15 cellular contexts compared by ENCODE assay signal in the genomic region with DNA sequence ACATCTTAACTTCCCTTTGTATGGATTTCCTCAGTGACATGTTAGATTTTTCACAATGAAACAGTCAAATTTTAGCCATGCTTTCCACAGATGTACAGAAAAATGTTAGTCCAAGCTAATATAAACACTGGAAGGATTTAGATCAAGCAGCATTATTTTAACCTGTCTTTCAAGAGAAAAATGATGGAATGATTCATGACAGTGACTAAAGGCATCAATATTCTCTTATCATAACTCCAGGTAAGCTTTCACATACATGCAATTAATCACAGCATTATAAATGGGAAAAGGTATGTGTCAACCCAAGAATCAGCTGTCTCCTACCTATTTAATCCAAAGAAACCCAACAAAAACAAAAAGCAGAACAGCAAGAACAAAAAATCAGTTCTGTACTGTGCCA.
A peak's percentile ranks its signal among the peaks of the same experiment; 100 is the strongest.
DNase-seq lines count a peak whose midpoint lies in the region; ATAC-seq and TF ChIP-seq lines count a peak whose summit lies in the region.
"Had no signal": no experiment of that assay in that cellular context is flagged by ENCODE, and none has a peak within 500 bp of the region (broad histone marks: within the 10 kb centered on the region; RNA-seq: fewer than 3 reads in every experiment).

No MANE protein-coding gene starts in this region.

- H2BK20ac ChIP-seq in IMR-90 (ENCODE audit: low read depth, low read length), result no peak overlapping the region

- no peak for TF ChIP-seq RAD21 in IMR-90 (IDR thresholded peaks at IDR 0.05; ENCODE audit: low read length)

- no TSS peak for BruUV-seq in IMR-90 (replicated peaks; lab: Mats Ljungman, UMichigan)

- no peak overlapping the region for H3K23ac ChIP-seq in IMR-90 (ENCODE audit: low read depth, low read length)

- DNase-seq in IMR-90 (peak; percentile 8), RWPE2 (ENCODE audit: low spot score) (no peak), foreskin keratinocyte (peak; percentile 79 to 91), tibial nerve (ENCODE audit: low spot score in 2 of 2) (no peak), erythroblast (lab: John Stamatoyannopoulos, UW) (no peak)
- DNase-seq: Calu3; CD8-positive, alpha-beta T cell; DMS79 treated with DMSO at 0.1 percent for 48 hours; GF-D8; GOT3; H9 had no signal

- no peak overlapping the region for H3K56ac ChIP-seq in IMR-90 (ENCODE audit: extremely low read depth, insufficient read depth, low read length)

- no peak overlapping the region for H2BK120ac ChIP-seq in IMR-90 (ENCODE audit: low read depth, low read length)

- CTCF ChIA-PET in IMR-90 (lab: Yijun Ruan, JAX), result no interaction called here

- no peak overlapping the region for H4K91ac ChIP-seq in IMR-90 (ENCODE audit: insufficient read depth, low read depth, low read length)

- no peak overlapping the region for H2BK5ac ChIP-seq in IMR-90 (ENCODE audit: low read depth, low read length, poor library complexity, severe bottlenecking)

- H3K79me2 ChIP-seq in parathyroid adenoma, result no peaks in the 10 kb centered on the region

- H4K20me1 ChIP-seq in IMR-90 (ENCODE audit: insufficient read depth, low read length), result no peaks in the 10 kb centered on the region
- H4K20me1 ChIP-seq: BLaER1 treated with 17β-estradiol and CSF1 and Interleukin-3, amounts not matched to agents 10 nM and 100 nM had no signal

- H3K14ac ChIP-seq in IMR-90 (replicated peaks; ENCODE audit: low read depth, low read length), result no peak overlapping the region

- no peak overlapping the region for H2AK5ac ChIP-seq in IMR-90 (ENCODE audit: low read depth, low read length)

- H4K5ac ChIP-seq in IMR-90 (ENCODE audit: low read depth, low read length), result no peak overlapping the region

- H2BK15ac ChIP-seq in IMR-90 (ENCODE audit: low read depth, low read length), result no peak overlapping the region

- TF ChIP-seq EP300 in tibial nerve (IDR thresholded peaks at IDR 0.05), result no peak

- H3K9ac ChIP-seq in IMR-90 (ENCODE audit: low read depth, low read length) (no peak overlapping the region), parathyroid adenoma (no peak overlapping the region)
- H3K9ac ChIP-seq: BLaER1 treated with 17β-estradiol and CSF1 and Interleukin-3, amounts not matched to agents 10 nM and 100 nM had no signal

- H2AFZ ChIP-seq in IMR-90 (replicated peaks; ENCODE audit: low read length, poor library complexity) (no peak overlapping the region), parathyroid adenoma (peak overlapping the region; percentile 0)

- dilution Hi-C loops in IMR-90 (cut with HindIII; ENCODE audit: low sequenced_read_pairs, unreplicated experiment), result no loop called here

- H3K4me3 ChIP-seq in IMR-90 (ENCODE audit: insufficient read depth, low read depth, low read length) (no peak overlapping the region), RWPE2 (ENCODE audit: severe bottlenecking) (no peak overlapping the region), parathyroid adenoma (ENCODE audit: low read depth, low read length) (no peak overlapping the region), tibial nerve (no peak overlapping the region)
- H3K4me3 ChIP-seq: BLaER1 treated with 17β-estradiol and CSF1 and Interleukin-3, amounts not matched to agents 10 nM and 100 nM; K562 had no signal

- no peak overlapping the region for H3K18ac ChIP-seq in IMR-90 (ENCODE audit: low read depth, low read length)

- no peak overlapping the region for H3K27ac ChIP-seq in IMR-90 (ENCODE audit: insufficient read depth, low read length)
- peak overlapping the region; percentile 93 for H3K27ac ChIP-seq in RWPE2 (ENCODE audit: poor library complexity, severe bottlenecking)
- peak overlapping the region; percentile 80 for H3K27ac ChIP-seq in foreskin keratinocyte
- H3K27ac ChIP-seq in parathyroid adenoma, result no peak overlapping the region
- no peak overlapping the region for H3K27ac ChIP-seq in tibial nerve
- H3K27ac ChIP-seq: BLaER1 treated with 17β-estradiol and CSF1 and Interleukin-3, amounts not matched to agents 10 nM and 100 nM had no signal

- no peaks in the 10 kb centered on the region for H3K36me3 ChIP-seq in IMR-90 (ENCODE audit: control insufficient read depth, insufficient read depth, low read length)
- no peaks in the 10 kb centered on the region for H3K36me3 ChIP-seq in RWPE2 (ENCODE audit: low read depth)
- H3K36me3 ChIP-seq in parathyroid adenoma (ENCODE audit: control insufficient read depth, insufficient read depth, low read length), result no peaks in the 10 kb centered on the region
- no peaks in the 10 kb centered on the region for H3K36me3 ChIP-seq in tibial nerve
- H3K36me3 ChIP-seq: BLaER1 treated with 17β-estradiol and CSF1 and Interleukin-3, amounts not matched to agents 10 nM and 100 nM had no signal

- no peak overlapping the region for H4K8ac ChIP-seq in IMR-90 (ENCODE audit: low read depth in 2 of 2, low read length in 2 of 2)

- H3K27me3 ChIP-seq in IMR-90 (ENCODE audit: control insufficient read depth, insufficient read depth, low read length) (no peaks in the 10 kb centered on the region), RWPE2 (ENCODE audit: insufficient read depth, poor library complexity, severe bottlenecking) (no peaks in the 10 kb centered on the region), foreskin keratinocyte (no peaks in the 10 kb centered on the region), parathyroid adenoma (ENCODE audit: control insufficient read depth, insufficient read depth, low read length) (no peaks in the 10 kb centered on the region), tibial nerve (no peaks in the 10 kb centered on the region)
- H3K27me3 ChIP-seq: BLaER1 treated with 17β-estradiol and CSF1 and Interleukin-3, amounts not matched to agents 10 nM and 100 nM had no signal

- ATAC-seq in IMR-90 (ENCODE audit: low read depth) (no peak), RWPE2 (ENCODE audit: low read depth) (peak; percentile 80), foreskin keratinocyte (peak; percentile 77), HG03354 (IDR thresholded peaks at IDR 0.05; ENCODE audit: poor library complexity, severe bottlenecking, unreplicated experiment) (no peak)
- ATAC-seq: CD8-positive, alpha-beta T cell; K562 had no signal

- in situ Hi-C loops in IMR-90 (cut with MboI; ENCODE audit: low sequenced_read_pairs), result no loop called here

- peaks cover 7% of the 10 kb centered on the region; the same call in 1 of the 2 replicates for H3K9me1 ChIP-seq in IMR-90 (ENCODE audit: insufficient read depth, low read length)

- TF ChIP-seq POLR2A in IMR-90 (IDR thresholded peaks at IDR 0.05; ENCODE audit: low read depth, low read length), result no peak
- TF ChIP-seq POLR2A in tibial nerve (IDR thresholded peaks at IDR 0.05), result no peak
- TF ChIP-seq POLR2A in erythroblast (IDR thresholded peaks at IDR 0.05; ENCODE audit: low read length), result no peak

- no peaks in the 10 kb centered on the region for H3K4me1 ChIP-seq in IMR-90 (ENCODE audit: control insufficient read depth, insufficient read depth, low read length)
- H3K4me1 ChIP-seq in RWPE2 (ENCODE audit: insufficient read depth, poor library complexity, severe bottlenecking), result peaks cover 34% of the 10 kb centered on the region
- H3K4me1 ChIP-seq in foreskin keratinocyte, result peaks cover 29% of the 10 kb centered on the region
- H3K4me1 ChIP-seq in parathyroid adenoma, result peaks cover 23% of the 10 kb centered on the region
- H3K4me1 ChIP-seq in tibial nerve, result no peaks in the 10 kb centered on the region
- H3K4me1 ChIP-seq: BLaER1 treated with 17β-estradiol and CSF1 and Interleukin-3, amounts not matched to agents 10 nM and 100 nM had no signal

- 0 out of 4 replicates have a peak, but pooled peaks cover 0 to 5% of the 10 kb centered on the region in 2 experiments for H3K79me1 ChIP-seq in IMR-90 (ENCODE audit: low read depth in 1 of 2, low read length in 2 of 2)

- H3K4ac ChIP-seq in IMR-90 (ENCODE audit: low read depth, low read length), result no peak overlapping the region

- H3K9me3 ChIP-seq in IMR-90 (ENCODE audit: control insufficient read depth, insufficient read depth, low read length) (no peaks in the 10 kb centered on the region), RWPE2 (ENCODE audit: severe bottlenecking) (no peaks in the 10 kb centered on the region), parathyroid adenoma (ENCODE audit: control insufficient read depth, low read length) (no peaks in the 10 kb centered on the region), tibial nerve (no peaks in the 10 kb centered on the region)
- H3K9me3 ChIP-seq: BLaER1 treated with 17β-estradiol and CSF1 and Interleukin-3, amounts not matched to agents 10 nM and 100 nM had no signal

- no peak for TF ChIP-seq CTCF in IMR-90 (conservative IDR thresholded peaks at IDR 0.05; ENCODE audit: low read depth, low read length)
- TF ChIP-seq CTCF in RWPE2 (IDR thresholded peaks at IDR 0.05; ENCODE audit: poor library complexity, severe bottlenecking), result no peak
- no peak for TF ChIP-seq CTCF in foreskin keratinocyte (conservative IDR thresholded peaks at IDR 0.05)
- no peak for TF ChIP-seq CTCF in parathyroid adenoma (IDR thresholded peaks at IDR 0.05)
- TF ChIP-seq CTCF in tibial nerve (IDR thresholded peaks at IDR 0.05), result no peak

- intact Hi-C loops in IMR-90 (cut with micrococcal nuclease), result no loop called here

- POLR2A ChIA-PET in IMR-90 (lab: Charles Lee; ENCODE audit: unreplicated experiment), result no interaction called here

- no peak overlapping the region for H2AK9ac ChIP-seq in IMR-90 (replicated peaks; ENCODE audit: low read depth, low read length, poor library complexity)

- H3K4me2 ChIP-seq in IMR-90 (ENCODE audit: low read depth, low read length), result no peak overlapping the region
- no peak overlapping the region for H3K4me2 ChIP-seq in parathyroid adenoma (ENCODE audit: low read length)
- H3K4me2 ChIP-seq: BLaER1 treated with 17β-estradiol and CSF1 and Interleukin-3, amounts not matched to agents 10 nM and 100 nM had no signal

TF ChIP-seq in IMR-90, 13 proteins besides CTCF, POLR2A, EP300 and RAD21:
- TF ChIP-seq MAFK (IDR thresholded peaks at IDR 0.05; ENCODE audit: low read depth, low read length) (no peak), MAZ (IDR thresholded peaks at IDR 0.05; ENCODE audit: borderline replicate concordance, low read depth, low read length) (no peak), RFX5 (IDR thresholded peaks at IDR 0.05; ENCODE audit: low read depth, low read length) (no peak), MXI1 (IDR thresholded peaks at IDR 0.05; ENCODE audit: borderline replicate concordance, low read depth, low read length) (no peak), CEBPB (IDR thresholded peaks at IDR 0.05; ENCODE audit: low read depth, low read length) (no peak)
TF ChIP-seq in IMR-90: peak in this region for 0.

Comparison
In these comparisons a context has a peak if more than half of its experiments do, and no peak if none do; other contexts are left out.
1. ATAC-seq: peak in RWPE2 (single experiment) and foreskin keratinocyte (single experiment); none in IMR-90 (single experiment) and HG03354 (single experiment).
2. DNase-seq: peak in IMR-90 (single experiment) and foreskin keratinocyte (2 of 2); none in RWPE2 (single experiment), tibial nerve (0 of 2) and erythroblast (0 of 2).
3. H3K27ac ChIP-seq: peak in RWPE2 (single experiment) and foreskin keratinocyte (single experiment); none in IMR-90 (single experiment), parathyroid adenoma (single experiment) and tibial nerve (0 of 4).